ENCODE assay signal across 8 cellular contexts in the genomic region with DNA sequence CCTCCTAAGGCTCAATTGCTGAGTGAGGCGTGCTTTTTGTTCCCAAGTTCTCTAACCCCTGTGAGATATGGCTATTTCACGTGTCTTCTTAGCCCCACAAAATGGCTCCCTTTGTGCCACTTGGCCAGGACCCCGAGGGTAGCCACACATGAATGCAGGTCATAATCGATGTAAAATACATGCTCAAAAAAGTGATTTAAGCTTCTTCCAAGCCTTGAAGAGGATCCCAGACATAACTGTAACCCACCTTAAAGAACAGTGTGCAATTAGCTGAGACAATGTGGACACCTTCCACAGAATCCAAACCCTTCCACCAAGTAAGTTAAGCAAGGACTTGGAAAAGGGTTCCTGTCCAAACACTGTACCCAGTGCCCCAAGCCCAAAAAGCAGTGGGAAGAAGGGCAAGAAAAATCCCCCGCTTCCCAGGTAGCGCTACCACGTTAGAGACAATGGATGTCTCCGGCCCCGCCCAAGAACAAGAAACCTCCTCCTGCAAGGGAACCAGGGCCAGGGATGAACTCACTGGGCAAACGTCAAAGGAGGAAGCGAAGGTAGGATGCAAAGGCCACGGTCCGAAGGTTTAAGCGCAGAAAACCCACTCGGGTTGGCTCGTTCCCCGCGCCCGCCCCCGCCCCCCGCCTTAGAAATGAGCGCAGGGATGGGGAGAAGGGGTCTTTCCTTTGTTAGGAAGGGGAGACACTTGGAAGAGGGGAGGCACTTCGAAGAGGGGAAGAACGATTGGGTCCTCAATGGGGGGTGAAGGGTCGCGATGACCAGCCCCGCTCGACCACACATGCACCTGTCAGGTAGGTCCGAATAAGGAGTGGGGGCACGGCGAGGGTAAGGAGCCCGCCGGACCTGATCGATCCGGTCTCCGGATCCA. TPM values are rescaled to one million over a fixed set of nuclear protein-coding genes. Genes with fewer than 3 reads are reported as not detected.
A peak's percentile ranks its signal among the peaks of the same experiment; 100 is the strongest.
DNase-seq lines count a peak whose midpoint lies in the region; ATAC-seq, FAIRE-seq and TF ChIP-seq lines count a peak whose summit lies in the region.

No MANE protein-coding gene starts in this region.

- TF ChIP-seq POLR2A in endothelial cell of umbilical vein (IDR thresholded peaks at IDR 0.05; ENCODE audit: low read depth, low read length): no peak

- H3K4me3 ChIP-seq in endothelial cell of umbilical vein (replicated peaks in 1 of 3; ENCODE audit: insufficient read depth in 1 of 3, low read depth in 1 of 3, low read length in 3 of 3): peak overlapping the region; percentile 57 to 83 (median 62)

- peak overlapping the region; percentile 60 for H3K27ac ChIP-seq in endothelial cell of umbilical vein (ENCODE audit: insufficient read depth, low read depth, low read length)

- H3K9me3 Mint-ChIP-seq in nephron: no peaks in the 10 kb centered on the region

- dilution Hi-C loops in endothelial cell of umbilical vein (cut with MboI; ENCODE audit: extremely low pct_ligation_motif_present, low sequenced_read_pairs): no loop called here

- peak overlapping the region; percentile 44 to 94 (median 87) for H3K27ac Mint-ChIP-seq in nephron

- H4K20me1 ChIP-seq in endothelial cell of umbilical vein (replicated peaks; ENCODE audit: control insufficient read depth, extremely low read depth, insufficient read depth, low read length): no peaks in the 10 kb centered on the region

- H3K9ac ChIP-seq in endothelial cell of umbilical vein (replicated peaks; ENCODE audit: extremely low read depth, insufficient read depth, low read length): peak overlapping the region; percentile 75

- H3K4me1 ChIP-seq in endothelial cell of umbilical vein (ENCODE audit: control insufficient read depth, extremely low read depth, insufficient read depth, low read length): peaks cover 15% of the 10 kb centered on the region

- H3K4me3 Mint-ChIP-seq in nephron: peak overlapping the region; percentile 94 to 98 (median 97)

- TF ChIP-seq CTCF in GM13976 (IDR thresholded peaks at IDR 0.05; ENCODE audit: borderline replicate concordance, control extremely low read depth, extremely low read depth, insufficient read depth, missing control alignments): no peak
- no peak for TF ChIP-seq CTCF in endothelial cell of umbilical vein (IDR thresholded peaks at IDR 0.05; ENCODE audit: extremely low read depth in 1 of 2, insufficient read depth in 1 of 2, low read depth in 1 of 2, low read length in 2 of 2)
- TF ChIP-seq CTCF in nephron (IDR thresholded peaks at IDR 0.05; ENCODE audit: unreplicated experiment in 3 of 3): no peak

- peak; percentile 29 for DNase-seq in AG08395 (ENCODE audit: low spot score)
- peak; percentile 57 for DNase-seq in GM13976 (ENCODE audit: low spot score)
- peak; percentile 25 for DNase-seq in NCI-H2029 (lab: John Stamatoyannopoulos, UW)
- DNase-seq in UCSD-AML1 (lab: John Stamatoyannopoulos, UW; ENCODE audit: unreplicated experiment): peak; percentile 37
- peak; percentile 49 for DNase-seq in endothelial cell of umbilical vein (ENCODE audit: low read depth, low spot score)

- no peaks in the 10 kb centered on the region for H3K9me3 ChIP-seq in endothelial cell of umbilical vein (replicated peaks; ENCODE audit: control insufficient read depth, insufficient read depth, low read length)

- intact Hi-C loops in endothelial cell of umbilical vein (cut with micrococcal nuclease): no loop called here

- no peaks in the 10 kb centered on the region for H3K27me3 ChIP-seq in endothelial cell of umbilical vein (ENCODE audit: control insufficient read depth in 2 of 2, insufficient read depth in 2 of 2, low read length in 2 of 2)

- peaks cover 19% of the 10 kb centered on the region for H3K36me3 Mint-ChIP-seq in nephron (ENCODE audit: low read depth)

- no peaks in the 10 kb centered on the region for H3K9me1 ChIP-seq in endothelial cell of umbilical vein (replicated peaks; ENCODE audit: control insufficient read depth, extremely low read depth, insufficient read depth, low read length)

- H2AFZ ChIP-seq in endothelial cell of umbilical vein (ENCODE audit: low read depth, low read length): no peak overlapping the region

- H3K4me1 Mint-ChIP-seq in nephron: peaks cover 32% of the 10 kb centered on the region

- peaks cover 3 to 5% of the 10 kb centered on the region in 2 experiments for H3K36me3 ChIP-seq in endothelial cell of umbilical vein (ENCODE audit: control insufficient read depth in 2 of 2, extremely low read depth in 1 of 2, insufficient read depth in 2 of 2, low read length in 2 of 2)

- BruUV-seq in endothelial cell of umbilical vein (replicated peaks; lab: Mats Ljungman, UMichigan): TSS peak; percentile 40

- peak overlapping the region; percentile 77 for H3K4me2 ChIP-seq in endothelial cell of umbilical vein (ENCODE audit: insufficient read depth, low read length)

- in situ Hi-C loops in GM13976 (cut with MboI; ENCODE audit: low sequenced_read_pairs, unreplicated experiment): no loop called here

- CTCF ChIA-PET in endothelial cell of umbilical vein (lab: Charles Lee): interaction anchor here (1.1 kb wide), 1 partner anchor 19 kb away, joined by 3 read pairs; no protein-coding TSS in a partner anchor

- H3K79me2 ChIP-seq in endothelial cell of umbilical vein (ENCODE audit: control insufficient read depth, insufficient read depth, low read length): peaks cover 60% of the 10 kb centered on the region

- ATAC-seq in GM18861 (IDR thresholded peaks at IDR 0.05; ENCODE audit: unreplicated experiment): no peak
- ATAC-seq in HG03280 (IDR thresholded peaks at IDR 0.05; ENCODE audit: unreplicated experiment): no peak

- peaks cover 3% of the 10 kb centered on the region for H3K27me3 Mint-ChIP-seq in nephron (ENCODE audit: low read depth)

- peak; percentile 80 for FAIRE-seq in endothelial cell of umbilical vein (lab: Jason Lieb, UNC)

- POLR2A ChIA-PET in endothelial cell of umbilical vein (lab: Charles Lee): interaction anchor here (0.6 to 1.5 kb wide), 3 partner anchors 16 to 259 kb away, joined by 3 to 4 read pairs (median 3); no protein-coding TSS in a partner anchor

TF ChIP-seq in endothelial cell of umbilical vein, 7 proteins besides CTCF, POLR2A, EP300 and RAD21:
- TF ChIP-seq MYC (IDR thresholded peaks at IDR 0.05; ENCODE audit: low read depth, low read length) (no peak), EZH2 (IDR thresholded peaks at IDR 0.05; ENCODE audit: borderline replicate concordance, low read depth, low read length, severe bottlenecking) (no peak)

RNA-seq across cellular contexts. Expression of a gene that starts 1.1 kb away (rescaled TPM):
- total RNA-seq in endothelial cell of umbilical vein: 352 and 364 TPM in 2 replicates
- polyA plus RNA-seq in endothelial cell of umbilical vein: 143 and 212 TPM in 2 replicates
- 393 and 396 TPM in 2 replicates for polyA plus RNA-seq in endothelial cell of umbilical vein (2011; cell fraction: cytosol; rRNA removed)
- 146 and 158 TPM in 2 replicates for polyA plus RNA-seq in endothelial cell of umbilical vein (2011; cell fraction: nucleus; rRNA removed)
- polyA plus RNA-seq in endothelial cell of umbilical vein (2012): 735 and 931 TPM in 2 replicates
- polyA minus RNA-seq in endothelial cell of umbilical vein: 37.1 and 45.3 TPM in 2 replicates
- 249 TPM for polyA minus RNA-seq in endothelial cell of umbilical vein (2011; cell fraction: cytosol; rRNA and poly(A)+ RNA removed)
- polyA minus RNA-seq in endothelial cell of umbilical vein (2011; cell fraction: nucleus; rRNA and poly(A)+ RNA removed): 38.5 and 44.2 TPM in 2 replicates

RNA-seq across cellular contexts. Expression of a gene that starts 21.7 kb away (rescaled TPM):
- total RNA-seq in endothelial cell of umbilical vein: 32.6 and 39.2 TPM in 2 replicates
- 29.1 and 38.0 TPM in 2 replicates for polyA plus RNA-seq in endothelial cell of umbilical vein
- 19.9 and 31.5 TPM in 2 replicates for polyA plus RNA-seq in endothelial cell of umbilical vein (2011; cell fraction: cytosol; rRNA removed)
- 32.4 and 37.5 TPM in 2 replicates for polyA plus RNA-seq in endothelial cell of umbilical vein (2011; cell fraction: nucleus; rRNA removed)
- 22.4 and 23.6 TPM in 2 replicates for polyA plus RNA-seq in endothelial cell of umbilical vein (2012)
- polyA minus RNA-seq in endothelial cell of umbilical vein: 7.8 and 8.9 TPM in 2 replicates
- polyA minus RNA-seq in endothelial cell of umbilical vein (2011; cell fraction: cytosol; rRNA and poly(A)+ RNA removed): 16.2 TPM
- polyA minus RNA-seq in endothelial cell of umbilical vein (2011; cell fraction: nucleus; rRNA and poly(A)+ RNA removed): 5.0 and 6.6 TPM in 2 replicates

RNA-seq across cellular contexts. Expression of a gene that starts 29.5 kb away (rescaled TPM):
- 424 and 437 TPM in 2 replicates for total RNA-seq in endothelial cell of umbilical vein
- polyA plus RNA-seq in endothelial cell of umbilical vein: 62.0 and 75.6 TPM in 2 replicates
- 86.6 and 95.1 TPM in 2 replicates for polyA plus RNA-seq in endothelial cell of umbilical vein (2011; cell fraction: cytosol; rRNA removed)
- polyA plus RNA-seq in endothelial cell of umbilical vein (2011; cell fraction: nucleus; rRNA removed): 39.1 and 44.6 TPM in 2 replicates
- 267 and 404 TPM in 2 replicates for polyA plus RNA-seq in endothelial cell of umbilical vein (2012)
- polyA minus RNA-seq in endothelial cell of umbilical vein: 93.0 and 121 TPM in 2 replicates
- polyA minus RNA-seq in endothelial cell of umbilical vein (2011; cell fraction: cytosol; rRNA and poly(A)+ RNA removed): 178 TPM
- 20.2 and 23.2 TPM in 2 replicates for polyA minus RNA-seq in endothelial cell of umbilical vein (2011; cell fraction: nucleus; rRNA and poly(A)+ RNA removed)

RNA-seq across cellular contexts. Expression of a gene that starts 43.4 kb away (rescaled TPM):
- 14.5 and 15.7 TPM in 2 replicates for total RNA-seq in endothelial cell of umbilical vein
- 11.8 and 13.1 TPM in 2 replicates for polyA plus RNA-seq in endothelial cell of umbilical vein
- polyA plus RNA-seq in endothelial cell of umbilical vein (2011; cell fraction: cytosol; rRNA removed): 10.5 and 11.1 TPM in 2 replicates
- polyA plus RNA-seq in endothelial cell of umbilical vein (2011; cell fraction: nucleus; rRNA removed): 9.3 and 10.0 TPM in 2 replicates
- 9.0 and 9.4 TPM in 2 replicates for polyA plus RNA-seq in endothelial cell of umbilical vein (2012)
- polyA minus RNA-seq in endothelial cell of umbilical vein: 12.7 and 14.1 TPM in 2 replicates
- polyA minus RNA-seq in endothelial cell of umbilical vein (2011; cell fraction: cytosol; rRNA and poly(A)+ RNA removed): 9.3 TPM
- 3.9 and 7.6 TPM in 2 replicates for polyA minus RNA-seq in endothelial cell of umbilical vein (2011; cell fraction: nucleus; rRNA and poly(A)+ RNA removed)

RNA-seq across cellular contexts. Expression of a gene that starts 52.3 kb away (rescaled TPM):
- 98.3 and 105 TPM in 2 replicates for total RNA-seq in endothelial cell of umbilical vein
- 116 and 120 TPM in 2 replicates for polyA plus RNA-seq in endothelial cell of umbilical vein
- 76.5 and 96.6 TPM in 2 replicates for polyA plus RNA-seq in endothelial cell of umbilical vein (2011; cell fraction: cytosol; rRNA removed)
- 345 and 386 TPM in 2 replicates for polyA plus RNA-seq in endothelial cell of umbilical vein (2011; cell fraction: nucleus; rRNA removed)
- polyA plus RNA-seq in endothelial cell of umbilical vein (2012): 63.7 and 73.8 TPM in 2 replicates
- 75.2 and 106 TPM in 2 replicates for polyA minus RNA-seq in endothelial cell of umbilical vein
- polyA minus RNA-seq in endothelial cell of umbilical vein (2011; cell fraction: cytosol; rRNA and poly(A)+ RNA removed): 50.6 TPM
- 58.3 and 81.4 TPM in 2 replicates for polyA minus RNA-seq in endothelial cell of umbilical vein (2011; cell fraction: nucleus; rRNA and poly(A)+ RNA removed)
